10 cellular contexts compared by ENCODE assay signal in genomic region chr19:39319892-39320168, GRCh38. TPM values are rescaled to one million over a fixed set of nuclear protein-coding genes. Genes with fewer than 3 reads are reported as not detected.
A peak's percentile ranks its signal among the peaks of the same experiment; 100 is the strongest.
DNase-seq lines count a peak whose midpoint lies in the region; ATAC-seq and TF ChIP-seq lines count a peak whose summit lies in the region.
"Had no signal": no experiment of that assay in that cellular context is flagged by ENCODE, and none has a peak within 500 bp of the region (broad histone marks: within the 10 kb centered on the region; RNA-seq: fewer than 3 reads in every experiment).

No MANE protein-coding gene starts in this region.

- no peak for DNase-seq in CD4-positive, alpha-beta T cell
- peak; percentile 50 for DNase-seq in cerebellum (ENCODE audit: low spot score)
- no peak for DNase-seq in neural progenitor cell (ENCODE audit: low spot score)
- no peak for DNase-seq in NCI-H2107 treated with DMSO at 0.1 percent for 48 hours (lab: John Stamatoyannopoulos, UW; ENCODE audit: unreplicated experiment)
- DNase-seq in lower lobe of right lung, result no peak
- no peak for DNase-seq in T-helper 9 cell
- DNase-seq: activated gamma-delta T cell treated with Interleukin-2 at 50 U/mL for 16 hours, NCI-H774 had no signal

- H3K36me3 Mint-ChIP-seq in CD4-positive, alpha-beta T cell (ENCODE audit: low read depth), result peaks cover 26% of the 10 kb centered on the region
- peaks cover 2% of the 10 kb centered on the region for H3K36me3 Mint-ChIP-seq in neural progenitor cell

- CTCF ChIA-PET in CD4-positive, alpha-beta T cell (lab: Charles Lee), result no interaction called here

- POLR2A ChIA-PET in CD4-positive, alpha-beta T cell (lab: Charles Lee), result interaction anchor here (1.5 kb wide), 1 partner anchor 16 kb away, joined by 3 read pairs; the partner anchor contains the start of gene GMFG

- peak overlapping the region; percentile 75 for H3K4me3 ChIP-seq in Loucy (ENCODE audit: low read length, poor library complexity, severe bottlenecking)
- peak overlapping the region; percentile 82 for H3K4me3 ChIP-seq in neural progenitor cell
- H3K4me3 ChIP-seq in lower lobe of right lung, result no peak overlapping the region

- no peaks in the 10 kb centered on the region for H3F3A ChIP-seq in Loucy (ENCODE audit: low read depth)
- peaks cover 12% of the 10 kb centered on the region for H3F3A ChIP-seq in neural progenitor cell (ENCODE audit: low read depth)

- H3K27ac ChIP-seq in CD4-positive, alpha-beta T cell (ENCODE audit: low read depth, low read length), result no peak overlapping the region
- H3K27ac ChIP-seq in neural progenitor cell (no peak overlapping the region), lower lobe of right lung (no peak overlapping the region)

- H2AFZ ChIP-seq in Loucy (ENCODE audit: low read length) (no peak overlapping the region), neural progenitor cell (replicated peaks) (peak overlapping the region; percentile 82)

- peaks cover 41% of the 10 kb centered on the region for H3K4me1 Mint-ChIP-seq in CD4-positive, alpha-beta T cell (ENCODE audit: low read depth)
- peaks cover 18% of the 10 kb centered on the region for H3K4me1 Mint-ChIP-seq in neural progenitor cell

- no peaks in the 10 kb centered on the region for H3K9me3 Mint-ChIP-seq in CD4-positive, alpha-beta T cell
- no peaks in the 10 kb centered on the region for H3K9me3 Mint-ChIP-seq in neural progenitor cell

- no peaks in the 10 kb centered on the region for H3K9me2 ChIP-seq in Loucy (replicated peaks; ENCODE audit: low read depth, low read length)

- no peaks in the 10 kb centered on the region for H3K9me3 ChIP-seq in CD4-positive, alpha-beta T cell (ENCODE audit: control insufficient read depth, low read length)
- no peaks in the 10 kb centered on the region for H3K9me3 ChIP-seq in Loucy (ENCODE audit: insufficient read depth, low read depth, low read length)
- no peaks in the 10 kb centered on the region for H3K9me3 ChIP-seq in neural progenitor cell (ENCODE audit: low read depth)
- H3K9me3 ChIP-seq in lower lobe of right lung, result no peaks in the 10 kb centered on the region

- no peaks in the 10 kb centered on the region for H3K27me3 ChIP-seq in CD4-positive, alpha-beta T cell (ENCODE audit: control insufficient read depth, insufficient read depth, low read length)
- no peaks in the 10 kb centered on the region for H3K27me3 ChIP-seq in Loucy (ENCODE audit: insufficient read depth, low read length, poor library complexity, severe bottlenecking)
- peaks cover 57% of the 10 kb centered on the region for H3K27me3 ChIP-seq in neural progenitor cell
- H3K27me3 ChIP-seq in lower lobe of right lung (ENCODE audit: low read depth), result no peaks in the 10 kb centered on the region

- intact Hi-C loops in CD4-positive, alpha-beta T cell (cut with DNase I, micrococcal nuclease), result no loop called here
- intact Hi-C loops in lower lobe of right lung (cut with DNase I), result loop anchor here (10.0 kb wide), 1 partner anchor 195 kb away; the partner anchor contains the start of gene PAK4

- peaks cover 22% of the 10 kb centered on the region for H3K4me1 ChIP-seq in Loucy (ENCODE audit: insufficient read depth, low read length, poor library complexity, severe bottlenecking)
- peaks cover 6% of the 10 kb centered on the region for H3K4me1 ChIP-seq in neural progenitor cell
- no peaks in the 10 kb centered on the region for H3K4me1 ChIP-seq in lower lobe of right lung

- no peaks in the 10 kb centered on the region; the same call in 1 of the 2 replicates for H3K36me3 ChIP-seq in Loucy (ENCODE audit: insufficient read depth, low read length)
- H3K36me3 ChIP-seq in neural progenitor cell, result no peaks in the 10 kb centered on the region
- no peaks in the 10 kb centered on the region for H3K36me3 ChIP-seq in lower lobe of right lung

- H4K20me1 ChIP-seq in Loucy (ENCODE audit: insufficient read depth, low read length, poor library complexity, severe bottlenecking), result peaks cover 6% of the 10 kb centered on the region
- H4K20me1 ChIP-seq in neural progenitor cell (ENCODE audit: low read depth), result no peaks in the 10 kb centered on the region

- no peak for TF ChIP-seq CTCF in CD4-positive, alpha-beta T cell (IDR thresholded peaks at IDR 0.05)
- TF ChIP-seq CTCF in Loucy (conservative IDR thresholded peaks at IDR 0.05; ENCODE audit: low read length) (no peak), neural progenitor cell (IDR thresholded peaks at IDR 0.05) (no peak), lower lobe of right lung (IDR thresholded peaks at IDR 0.05) (no peak)

- H3K4me2 ChIP-seq in Loucy (ENCODE audit: low read depth, low read length, poor library complexity, severe bottlenecking) (peak overlapping the region; percentile 86), neural progenitor cell (peak overlapping the region; percentile 99)

- H3K27me3 Mint-ChIP-seq in CD4-positive, alpha-beta T cell, result no peaks in the 10 kb centered on the region
- peaks cover 19% of the 10 kb centered on the region for H3K27me3 Mint-ChIP-seq in neural progenitor cell (ENCODE audit: insufficient read depth, low read depth)

- peak overlapping the region; percentile 76 for H3K9ac ChIP-seq in Loucy (ENCODE audit: low read depth, low read length, poor library complexity, severe bottlenecking)
- H3K9ac ChIP-seq in neural progenitor cell, result no peak overlapping the region

- H3K4me3 Mint-ChIP-seq in CD4-positive, alpha-beta T cell, result peak overlapping the region; percentile 83
- peak overlapping the region; percentile 93 for H3K4me3 Mint-ChIP-seq in neural progenitor cell

- H3K79me2 ChIP-seq in Loucy (ENCODE audit: insufficient read depth, low read length) (peaks cover 26% of the 10 kb centered on the region; the same call in 1 of the 2 replicates), neural progenitor cell (ENCODE audit: low read depth) (no peaks in the 10 kb centered on the region)

- peak overlapping the region; percentile 55 for H3K27ac Mint-ChIP-seq in CD4-positive, alpha-beta T cell
- no peak overlapping the region for H3K27ac Mint-ChIP-seq in neural progenitor cell

- ATAC-seq in CD4-positive, alpha-beta T cell (ENCODE audit: poor library complexity), result no peak
- ATAC-seq in GM18517 (IDR thresholded peaks at IDR 0.05; ENCODE audit: unreplicated experiment) (no peak), lower lobe of right lung (no peak)

RNA-seq across cellular contexts. Expression of gene LRFN1, which starts 0.8 kb away (rescaled TPM):
- 1 to 10 TPM; 2.3 to 2.6 TPM for total RNA-seq in CD4-positive, alpha-beta T cell
- total RNA-seq in cerebellum (5.5 TPM), neural progenitor cell (ENCODE audit: low replicate concordance) (0.17 and 4.3 TPM in 2 replicates), lower lobe of right lung (2.1 TPM)

RNA-seq across cellular contexts. Expression of gene GMFG, which starts 16.0 kb away (rescaled TPM):
- total RNA-seq in CD4-positive, alpha-beta T cell, result 100 to 1,000 TPM; 352 to 367 TPM
- total RNA-seq in cerebellum (2.8 TPM), neural progenitor cell (ENCODE audit: low replicate concordance) (0.43 TPM in 1 of 2 replicates, not detected in the other), lower lobe of right lung (149 TPM)

RNA-seq across cellular contexts. Expression of gene SAMD4B, which starts 22.4 kb away (rescaled TPM):
- total RNA-seq in CD4-positive, alpha-beta T cell, result 10 to 100 TPM; 65.0 to 66.9 TPM
- total RNA-seq in cerebellum, result 45.1 TPM
- total RNA-seq in neural progenitor cell (ENCODE audit: low replicate concordance), result 32.8 and 105 TPM in 2 replicates
- total RNA-seq in lower lobe of right lung, result 74.4 TPM

RNA-seq across cellular contexts. Expression of gene IFNL1, which starts 23.6 kb away (rescaled TPM):
- not detected for total RNA-seq in CD4-positive, alpha-beta T cell
- total RNA-seq in cerebellum (not detected), neural progenitor cell (ENCODE audit: low replicate concordance) (not detected in 2 replicates), lower lobe of right lung (not detected)

RNA-seq across cellular contexts. Expression of gene IFNL2, which starts 51.6 kb away (rescaled TPM):
- not detected for total RNA-seq in CD4-positive, alpha-beta T cell
- not detected for total RNA-seq in cerebellum
- total RNA-seq in neural progenitor cell (ENCODE audit: low replicate concordance), result not detected in 2 replicates
- not detected for total RNA-seq in lower lobe of right lung

Comparison
In these comparisons a context has a peak if more than half of its experiments do, and no peak if none do; other contexts are left out.
1. RNA of gene GMFG, which starts 16.0 kb away (total RNA-seq): 352 to 367 TPM in CD4-positive, alpha-beta T cell and 149 TPM in lower lobe of right lung (single experiment); 2.8 TPM in cerebellum (single experiment) and 0.43 TPM in neural progenitor cell; every median in the first group is over 10 times any median in the second.